In the genomic region with DNA sequence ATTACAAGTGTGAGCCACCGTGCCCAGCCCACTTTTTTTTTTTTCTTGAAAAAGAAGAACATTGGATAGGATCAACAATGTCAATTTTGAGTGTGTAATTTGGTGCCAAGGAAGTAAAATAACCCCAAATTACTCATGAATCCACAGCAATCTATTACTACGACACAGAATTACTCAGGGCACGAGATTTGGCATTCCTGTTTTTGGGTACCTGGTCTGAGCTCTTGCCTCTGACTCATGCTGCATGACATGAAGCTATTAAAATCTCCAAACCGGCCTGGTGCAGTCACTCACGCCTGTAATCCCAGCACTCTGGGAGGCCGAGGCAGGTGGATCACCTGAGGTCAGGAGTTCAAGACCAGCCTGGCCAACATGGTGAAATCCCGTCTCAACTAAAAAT, we compare ENCODE assay signal across 23 cellular contexts. TPM values are rescaled to one million over a fixed set of nuclear protein-coding genes. Genes with fewer than 3 reads are reported as not detected.
A peak's percentile ranks its signal among the peaks of the same experiment; 100 is the strongest.
DNase-seq lines count a peak whose midpoint lies in the region; ATAC-seq, FAIRE-seq and TF ChIP-seq lines count a peak whose summit lies in the region.
"Had no signal": no experiment of that assay in that cellular context is flagged by ENCODE, and none has a peak within 500 bp of the region (broad histone marks: within the 10 kb centered on the region; RNA-seq: fewer than 3 reads in every experiment).

No MANE protein-coding gene starts in this region.

- H3K4me3 ChIP-seq in RWPE2 (ENCODE audit: severe bottlenecking), result no peak overlapping the region
- no peak overlapping the region for H3K4me3 ChIP-seq in fibroblast of mammary gland (ENCODE audit: control insufficient read depth, low read depth, low read length)
- H3K4me3 ChIP-seq: esophagus muscularis mucosa, prostate gland, SJSA1, skin epidermis had no signal

- H3K27ac ChIP-seq in RWPE2 (ENCODE audit: poor library complexity, severe bottlenecking), result peak overlapping the region; percentile 86
- H3K27ac ChIP-seq: esophagus muscularis mucosa, prostate gland had no signal

- ATAC-seq in RWPE2 (ENCODE audit: low read depth), result peak; percentile 83
- ATAC-seq: left lobe of liver had no signal

- TF ChIP-seq CTCF in RWPE2 (IDR thresholded peaks at IDR 0.05; ENCODE audit: poor library complexity, severe bottlenecking), result no peak
- no peak for TF ChIP-seq CTCF in fibroblast of mammary gland (conservative IDR thresholded peaks at IDR 0.05; ENCODE audit: control insufficient read depth, insufficient read depth, low read depth, low read length)

- H3K4me1 ChIP-seq in RWPE2 (ENCODE audit: insufficient read depth, poor library complexity, severe bottlenecking), result peaks cover 34% of the 10 kb centered on the region
- H3K4me1 ChIP-seq: prostate gland had no signal

- no peak for TF ChIP-seq POLR2A in H54 (IDR thresholded peaks at IDR 0.05; ENCODE audit: low read depth, low read length)

- FAIRE-seq in H54 (lab: Jason Lieb, UNC), result no peak
- FAIRE-seq: GM18507 had no signal

- peaks cover 3% of the 10 kb centered on the region; the same call in 1 of the 2 replicates for H3K36me3 ChIP-seq in RWPE2 (ENCODE audit: low read depth)
- H3K36me3 ChIP-seq: prostate gland, SJSA1 had no signal

- DNase-seq in A172 (ENCODE audit: low spot score) (peak; percentile 72), H54 (ENCODE audit: insufficient read length, low spot score) (peak; percentile 50), RWPE2 (ENCODE audit: low spot score) (peak; percentile 70), fibroblast of mammary gland (ENCODE audit: low read depth) (peak; percentile 60), NCI-H510A (lab: John Stamatoyannopoulos, UW) (no peak), AG08395 (ENCODE audit: low spot score) (no peak), SIG-M5 (lab: John Stamatoyannopoulos, UW) (no peak)
- no peak for DNase-seq in activated CD4-positive, CD25-positive, alpha-beta regulatory T cell (lab: John Stamatoyannopoulos, UW)
- DNase-seq: CD4-positive, alpha-beta T cell; DMS79 treated with DMSO at 0.1 percent for 48 hours; glutamatergic neuron; KG1; NCI-H1092 treated with DMSO at 0.1 percent for 48 hours; NCI-H2081; NCI-H446 treated with DMSO at 0.1 percent for 48 hours; stimulated activated CD4-positive, alpha-beta T cell treated with anti-CD3 and anti-CD28 coated beads, Interleukin-2, amount 100 ng/mL, for 48 hours had no signal

- H3K27me3 ChIP-seq in RWPE2 (ENCODE audit: insufficient read depth, poor library complexity, severe bottlenecking), result no peaks in the 10 kb centered on the region
- H3K27me3 ChIP-seq: esophagus muscularis mucosa, SJSA1 had no signal

- no peaks in the 10 kb centered on the region for H3K9me3 ChIP-seq in RWPE2 (ENCODE audit: severe bottlenecking)
- H3K9me3 ChIP-seq: esophagus muscularis mucosa, prostate gland, SJSA1 had no signal

RNA-seq across cellular contexts. Expression of a gene that starts 10.4 kb away (rescaled TPM):
- 7.4 and 7.9 TPM in 2 replicates for total RNA-seq in A172 (2014; rRNA removed; shearing (Covaris generic))

RNA-seq across cellular contexts. Expression of a gene that starts 53.0 kb away (rescaled TPM):
- total RNA-seq in A172 (2014; rRNA removed; shearing (Covaris generic)), result 47.5 and 76.9 TPM in 2 replicates
- total RNA-seq: CD4-positive, alpha-beta T cell; mononuclear cell had no signal

Comparison
In these comparisons a context has a peak if more than half of its experiments do, and no peak if none do; other contexts are left out.
1. DNase-seq: peak in A172 (single experiment), H54 (single experiment), RWPE2 (single experiment) and fibroblast of mammary gland (single experiment); none in NCI-H510A (single experiment), AG08395 (single experiment), SIG-M5 (single experiment) and activated CD4-positive, CD25-positive, alpha-beta regulatory T cell (0 of 4).